In the genomic region with DNA sequence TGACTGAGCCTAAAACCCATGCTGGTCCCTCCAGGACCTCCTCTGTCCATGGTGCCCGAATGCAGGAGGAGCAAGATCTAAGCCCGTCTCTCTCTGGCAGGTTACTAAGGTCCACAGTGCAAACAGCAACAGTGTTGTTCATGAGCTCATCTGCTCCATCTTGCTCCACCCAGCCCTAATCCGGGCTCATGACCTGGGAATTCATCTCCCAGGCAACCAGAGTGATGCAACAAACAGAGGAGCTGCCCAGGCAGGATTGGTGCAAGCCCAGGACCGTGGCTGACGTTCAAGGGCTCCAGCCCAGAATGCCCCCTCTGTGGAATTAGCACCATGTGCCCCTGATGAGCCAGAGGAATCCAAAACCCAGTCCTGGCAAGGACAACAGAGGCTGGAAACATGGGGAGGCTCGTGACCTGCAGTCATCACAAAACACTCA, we compare ENCODE assay signal across 10 cellular contexts. TPM values are rescaled to one million over a fixed set of nuclear protein-coding genes. Genes with fewer than 3 reads are reported as not detected.
DNase-seq lines count a peak whose midpoint lies in the region; ATAC-seq and FAIRE-seq lines count a peak whose summit lies in the region.
"Had no signal": no experiment of that assay in that cellular context is flagged by ENCODE, and none has a peak within 500 bp of the region (broad histone marks: within the 10 kb centered on the region; RNA-seq: fewer than 3 reads in every experiment).

No MANE protein-coding gene starts in this region.

- DNase-seq in GM03348 (ENCODE audit: low spot score) (peak; percentile 36), RCC 7860 (ENCODE audit: low spot score) (peak; percentile 6), Right ventricle myocardium superior (peak; percentile 92), retina (peak; percentile 41)
- DNase-seq in central memory CD4-positive, alpha-beta T cell: no peak
- DNase-seq in activated effector memory CD4-positive, alpha-beta T cell treated with anti-CD3 and anti-CD28 coated beads, Interleukin-2, amount 50 U/mL, for 16 hours: no peak
- DNase-seq: activated CD4-positive, alpha-beta memory T cell treated with anti-CD3 and anti-CD28 coated beads, Interleukin-2, amount 10 ng/mL, durations not matched to agents 7 days and 5 days had no signal

- intact Hi-C loops in Right ventricle myocardium superior (cut with DNase I): no loop called here

- ATAC-seq in Right ventricle myocardium superior (ENCODE audit: poor library complexity) (peak; percentile 85), HG03520 (IDR thresholded peaks at IDR 0.05; ENCODE audit: unreplicated experiment) (no peak), HG03565 (IDR thresholded peaks at IDR 0.05; ENCODE audit: unreplicated experiment) (no peak)
- ATAC-seq: GM12878 had no signal

- FAIRE-seq in RCC 7860 (lab: Jason Lieb, UNC): no peak
- FAIRE-seq: GM12878 had no signal

RNA-seq across cellular contexts. Expression of a gene that starts 29.9 kb away (rescaled TPM):
- total RNA-seq in Right ventricle myocardium superior: 529 TPM
- total RNA-seq: activated CD4-positive, alpha-beta memory T cell treated with anti-CD3 and anti-CD28 coated beads, Interleukin-2, amount 10 ng/mL, durations not matched to agents 7 days and 5 days had no signal

Comparison
In these comparisons a context has a peak if more than half of its experiments do, and no peak if none do; other contexts are left out.
1. DNase-seq: peak in GM03348 (single experiment), RCC 7860 (single experiment), Right ventricle myocardium superior (single experiment) and retina (single experiment); none in central memory CD4-positive, alpha-beta T cell (single experiment) and activated effector memory CD4-positive, alpha-beta T cell treated with anti-CD3 and anti-CD28 coated beads, Interleukin-2, amount 50 U/mL, for 16 hours (single experiment).